Comparison of ENCODE assay signal across 8 cellular contexts in genomic region chr1:173866462-173866861, GRCh38. TPM values are rescaled to one million over a fixed set of nuclear protein-coding genes. Genes with fewer than 3 reads are reported as not detected.
A peak's percentile ranks its signal among the peaks of the same experiment; 100 is the strongest.
DNase-seq lines count a peak whose midpoint lies in the region; ATAC-seq and TF ChIP-seq lines count a peak whose summit lies in the region.

No MANE protein-coding gene starts in this region.

- H3K36me3 Mint-ChIP-seq in H9 (ENCODE audit: insufficient read depth in 1 of 3, low read depth in 3 of 3): peaks cover 52 to 72% (median 60%) of the 10 kb centered on the region in 3 experiments

- no peaks in the 10 kb centered on the region for H3K79me1 ChIP-seq in H9 (ENCODE audit: insufficient read depth, low read depth, low read length, poor library complexity, severe bottlenecking)

- H4K20me1 ChIP-seq in H9 (ENCODE audit: control insufficient read depth, insufficient read depth, insufficient read length) (no peaks in the 10 kb centered on the region), SU-DHL-6 (ENCODE audit: low read depth, low read length) (peaks cover 10% of the 10 kb centered on the region; the same call in 1 of the 2 replicates)

- H3K4me3 ChIP-seq in SU-DHL-6 (ENCODE audit: insufficient read depth, low read length, poor library complexity, severe bottlenecking) (peak overlapping the region; percentile 99), fibroblast of mammary gland (ENCODE audit: control insufficient read depth, low read depth, low read length) (peak overlapping the region; percentile 98), skeletal muscle cell (ENCODE audit: low read depth, low read length) (peak overlapping the region; percentile 64)

- no peak overlapping the region for H3K23ac ChIP-seq in H9 (ENCODE audit: insufficient read length, low read depth, low read length)

- H3K9me3 Mint-ChIP-seq in H9: peaks cover 0 to 9% of the 10 kb centered on the region in 2 experiments; a peak in 2 of 5 replicates

- no peak overlapping the region for H2AFZ ChIP-seq in H9 (ENCODE audit: low read length)
- H2AFZ ChIP-seq in SU-DHL-6 (ENCODE audit: low read depth, low read length, severe bottlenecking): no peak overlapping the region

- H3K4me2 ChIP-seq in H9 (ENCODE audit: insufficient read depth, insufficient read length, low read length): peak overlapping the region; percentile 51
- peak overlapping the region; percentile 85 for H3K4me2 ChIP-seq in SU-DHL-6 (ENCODE audit: low read depth, low read length, poor library complexity, severe bottlenecking)

- H3K27ac Mint-ChIP-seq in H9: peak overlapping the region; percentile 99 to 100 (median 99); a peak in 6 of 7 replicates

- H3K14ac ChIP-seq in H9 (ENCODE audit: insufficient read depth, low read length): peak overlapping the region; percentile 78; the same call in 1 of the 2 replicates

- H3K27ac ChIP-seq in H9 (ENCODE audit: insufficient read length, low read depth, low read length) (peak overlapping the region; percentile 68), SU-DHL-6 (ENCODE audit: low read depth, low read length) (peak overlapping the region; percentile 91)

- no CpG with 5 or more reads among the region's 1 CpG for WGBS in H9 (ENCODE audit: extremely low coverage, insufficient read length, low lambda C conversion rate)

- H2BK12ac ChIP-seq in H9 (ENCODE audit: insufficient read length, low read depth, low read length): no peak overlapping the region

- H3K9ac ChIP-seq in H9 (ENCODE audit: extremely low read depth, insufficient read length, low read length): peak overlapping the region; percentile 98
- peak overlapping the region; percentile 88 for H3K9ac ChIP-seq in SU-DHL-6 (ENCODE audit: low read length)

- peak overlapping the region; percentile 98 to 99 for H3K4me3 Mint-ChIP-seq in H9

- ATAC-seq in HG03571 (IDR thresholded peaks at IDR 0.05; ENCODE audit: unreplicated experiment): no peak

- H3F3A ChIP-seq in SU-DHL-6 (ENCODE audit: insufficient read depth): peaks cover 81% of the 10 kb centered on the region

- H3K27me3 ChIP-seq in H9 (ENCODE audit: insufficient read depth, low read length) (no peaks in the 10 kb centered on the region), SU-DHL-6 (ENCODE audit: low read length) (no peaks in the 10 kb centered on the region)

- H3K27me3 Mint-ChIP-seq in H9 (ENCODE audit: low read depth): peaks cover 3% of the 10 kb centered on the region; the same call in 1 of the 2 replicates

- peaks cover 31 to 46% of the 10 kb centered on the region in 2 experiments for H3K4me1 Mint-ChIP-seq in H9

- no peak overlapping the region for H4K91ac ChIP-seq in H9 (ENCODE audit: insufficient read length, low read depth, low read length)

- H2AK5ac ChIP-seq in H9 (ENCODE audit: insufficient read length, low read length): no peak overlapping the region

- no peak overlapping the region for H3K56ac ChIP-seq in H9 (ENCODE audit: insufficient read length, low read depth, low read length)

- H2BK20ac ChIP-seq in H9 (ENCODE audit: low read depth, low read length, poor library complexity, severe bottlenecking): no peak overlapping the region

- no peak for TF ChIP-seq CTCF in H9 (conservative IDR thresholded peaks at IDR 0.05)
- TF ChIP-seq CTCF in SU-DHL-6 (IDR thresholded peaks at IDR 0.05; ENCODE audit: insufficient read depth, low read length, poor library complexity, severe bottlenecking): no peak
- no peak for TF ChIP-seq CTCF in fibroblast of mammary gland (conservative IDR thresholded peaks at IDR 0.05; ENCODE audit: control insufficient read depth, insufficient read depth, low read depth, low read length)

- no peak overlapping the region for H3T11ph ChIP-seq in H9 (ENCODE audit: low read length)

- no peak overlapping the region for H4K5ac ChIP-seq in H9 (ENCODE audit: insufficient read length, low read depth, low read length)

- H2BK5ac ChIP-seq in H9 (ENCODE audit: insufficient read length, low read length): no peak overlapping the region

- no peak overlapping the region for H2BK120ac ChIP-seq in H9 (ENCODE audit: low read depth, low read length, poor library complexity, severe bottlenecking)

- H3K4ac ChIP-seq in H9 (ENCODE audit: low read depth, low read length): no peak overlapping the region

- DNase-seq in H9 (no peak), fibroblast of mammary gland (ENCODE audit: low read depth) (no peak), skeletal muscle cell (ENCODE audit: low read depth) (no peak), DMS79 treated with DMSO at 0.1 percent for 48 hours (lab: John Stamatoyannopoulos, UW) (no peak), D341Med (ENCODE audit: low spot score) (no peak), islet precursor cell (no peak)

- peaks cover 48% of the 10 kb centered on the region for H3K36me3 ChIP-seq in SU-DHL-6 (ENCODE audit: low read length)

- no peak overlapping the region for H3K18ac ChIP-seq in H9 (ENCODE audit: insufficient read length, low read depth, low read length)

- H3K9me3 ChIP-seq in H9 (ENCODE audit: control insufficient read depth, low read depth, low read length) (no peaks in the 10 kb centered on the region), SU-DHL-6 (ENCODE audit: insufficient read depth, low read length) (no peaks in the 10 kb centered on the region)

- H2BK15ac ChIP-seq in H9 (ENCODE audit: low read depth, low read length): no peak overlapping the region

- H4K8ac ChIP-seq in H9 (replicated peaks; ENCODE audit: insufficient read length, low read depth, low read length): no peak overlapping the region

- H3K79me2 ChIP-seq in H9 (ENCODE audit: insufficient read depth, low read length) (peaks cover 16% of the 10 kb centered on the region; the same call in 1 of the 2 replicates), SU-DHL-6 (ENCODE audit: insufficient read depth, low read length) (peaks cover 16% of the 10 kb centered on the region)

- H3K23me2 ChIP-seq in H9 (ENCODE audit: insufficient read length, low read depth, low read length, poor library complexity, severe bottlenecking): peaks cover 10% of the 10 kb centered on the region

- no peaks in the 10 kb centered on the region for H3K9me2 ChIP-seq in SU-DHL-6 (replicated peaks; ENCODE audit: insufficient read depth, low read length)

- no peaks in the 10 kb centered on the region for H3K4me1 ChIP-seq in H9 (ENCODE audit: insufficient read depth, low read length)

RNA-seq across cellular contexts. Expression of gene GAS5, which starts 1.3 kb away (rescaled TPM):
- total RNA-seq in H9 (2021): 677 and 690 TPM in 2 replicates

RNA-seq across cellular contexts. Expression of gene ZBTB37, which starts 1.7 kb away (rescaled TPM):
- 10.6 and 12.0 TPM in 2 replicates for total RNA-seq in H9 (2021)

RNA-seq across cellular contexts. Expression of gene CENPL, which starts 41.8 kb away (rescaled TPM):
- total RNA-seq in H9 (2021): 14.4 and 16.9 TPM in 2 replicates

RNA-seq across cellular contexts. Expression of gene DARS2, which starts 42.0 kb away (rescaled TPM):
- total RNA-seq in H9 (2021): 35.0 and 35.5 TPM in 2 replicates

RNA-seq across cellular contexts. Expression of gene SERPINC1, which starts 50.7 kb away (rescaled TPM):
- total RNA-seq in H9 (2021): not detected in 2 replicates
